Comparison of ENCODE assay signal across 22 cellular contexts in genomic region chr13:80586356-80586755, GRCh38.
"Had no signal": no experiment of that assay in that cellular context is flagged by ENCODE, and none has a peak within 500 bp of the region (broad histone marks: within the 10 kb centered on the region; RNA-seq: fewer than 3 reads in every experiment).

No MANE protein-coding gene starts in this region.

- H3K36me3 Mint-ChIP-seq: activated naive CD8-positive, alpha-beta T cell treated with anti-CD3 and anti-CD28 coated beads, Interleukin-2, amount 10 ng/mL, durations not matched to agents 7 days and 5 days; memory B cell; stimulated activated naive B cell treated with anti-CD40 and anti-IgM and Interleukin-4, amounts not matched to agents 10 μg/mL and 1 μg/mL and 100 μg/mL, for 72 hours; T-cell had no signal

- H3K9me3 Mint-ChIP-seq: activated CD8-positive, alpha-beta T cell treated with anti-CD3 and anti-CD28 coated beads for 36 hours; activated naive CD8-positive, alpha-beta T cell treated with anti-CD3 and anti-CD28 coated beads, Interleukin-2, amount 10 ng/mL, durations not matched to agents 7 days and 5 days had no signal

- H3K27me3 Mint-ChIP-seq: activated CD8-positive, alpha-beta T cell treated with anti-CD3 and anti-CD28 coated beads for 36 hours; activated naive CD8-positive, alpha-beta T cell treated with anti-CD3 and anti-CD28 coated beads, Interleukin-2, amount 10 ng/mL, durations not matched to agents 7 days and 5 days; memory B cell; stimulated activated naive B cell treated with anti-CD40 and anti-IgM and Interleukin-4, amounts not matched to agents 10 μg/mL and 1 μg/mL and 100 μg/mL, for 72 hours; T-cell had no signal

- H3K27me3 ChIP-seq: gastrocnemius medialis, heart right ventricle, right lobe of liver, upper lobe of right lung had no signal

- H3K9me3 ChIP-seq: gastrocnemius medialis, prostate gland, right lobe of liver, upper lobe of right lung had no signal

- H3K27ac ChIP-seq: epithelial cell of prostate, gastrocnemius medialis, heart right ventricle, left ventricle myocardium inferior, prostate gland, right lobe of liver, upper lobe of right lung, WERI-Rb-1 had no signal

- H3K4me1 Mint-ChIP-seq: activated naive CD8-positive, alpha-beta T cell treated with anti-CD3 and anti-CD28 coated beads, Interleukin-2, amount 10 ng/mL, durations not matched to agents 7 days and 5 days; memory B cell; nephron; stimulated activated naive B cell treated with anti-CD40 and anti-IgM and Interleukin-4, amounts not matched to agents 10 μg/mL and 1 μg/mL and 100 μg/mL, for 72 hours; T-cell had no signal

- ATAC-seq: activated CD8-positive, alpha-beta T cell treated with anti-CD3 and anti-CD28 coated beads for 36 hours; activated T-cell treated with anti-CD3 and anti-CD28 coated beads, Interleukin-2, amount 50 U/mL, for 72 hours; gastrocnemius medialis; heart right ventricle; right lobe of liver; stimulated activated naive B cell treated with anti-CD40 and anti-IgM and Interleukin-4, amounts not matched to agents 10 μg/mL and 1 μg/mL and 100 μg/mL, for 72 hours; T-cell; upper lobe of right lung had no signal

- H3K4me3 Mint-ChIP-seq: activated CD8-positive, alpha-beta T cell treated with anti-CD3 and anti-CD28 coated beads for 36 hours; activated naive CD8-positive, alpha-beta T cell treated with anti-CD3 and anti-CD28 coated beads, Interleukin-2, amount 10 ng/mL, durations not matched to agents 7 days and 5 days; activated T-cell treated with anti-CD3 and anti-CD28 coated beads, Interleukin-2, amount 50 U/mL, for 72 hours; memory B cell; nephron; stimulated activated naive B cell treated with anti-CD40 and anti-IgM and Interleukin-4, amounts not matched to agents 10 μg/mL and 1 μg/mL and 100 μg/mL, for 72 hours; T-cell had no signal

- DNase-seq: activated CD4-positive, alpha-beta T cell treated with anti-CD3 and anti-CD28 coated beads for 4 hours; activated CD8-positive, alpha-beta memory T cell treated with anti-CD3 and anti-CD28 coated beads, Interleukin-2, amount 50 U/mL, for 4 hours; activated CD8-positive, alpha-beta T cell treated with anti-CD3 and anti-CD28 coated beads for 36 hours; activated naive CD8-positive, alpha-beta T cell treated with anti-CD3 and anti-CD28 coated beads, Interleukin-2, amount 10 ng/mL, durations not matched to agents 7 days and 5 days; activated T-cell treated with anti-CD3 and anti-CD28 coated beads, Interleukin-2, amount 50 U/mL, for 72 hours; central memory CD4-positive, alpha-beta T cell; cortex of kidney; effector CD8-positive, alpha-beta T cell; gastrocnemius medialis; heart right ventricle; left ventricle myocardium inferior; occipital lobe; right lobe of liver; stimulated activated CD4-positive, alpha-beta T cell treated with anti-CD3 and anti-CD28 coated beads, Interleukin-2, amount 100 ng/mL, for 24 hours; stimulated activated naive B cell treated with anti-CD40 and anti-IgM and Interleukin-4, amounts not matched to agents 10 μg/mL and 1 μg/mL and 100 μg/mL, for 72 hours; T-cell; upper lobe of right lung; WERI-Rb-1 had no signal

- H3K4me1 ChIP-seq: gastrocnemius medialis, heart right ventricle, left ventricle myocardium inferior, prostate gland, right lobe of liver, upper lobe of right lung had no signal

- H3K36me3 ChIP-seq: gastrocnemius medialis, heart right ventricle, left ventricle myocardium inferior, prostate gland, right lobe of liver, upper lobe of right lung, WERI-Rb-1 had no signal

- H3K27ac Mint-ChIP-seq: activated CD8-positive, alpha-beta T cell treated with anti-CD3 and anti-CD28 coated beads for 36 hours; activated naive CD8-positive, alpha-beta T cell treated with anti-CD3 and anti-CD28 coated beads, Interleukin-2, amount 10 ng/mL, durations not matched to agents 7 days and 5 days; activated T-cell treated with anti-CD3 and anti-CD28 coated beads, Interleukin-2, amount 50 U/mL, for 72 hours; memory B cell; nephron; stimulated activated naive B cell treated with anti-CD40 and anti-IgM and Interleukin-4, amounts not matched to agents 10 μg/mL and 1 μg/mL and 100 μg/mL, for 72 hours; T-cell had no signal

- H3K4me3 ChIP-seq: gastrocnemius medialis, heart right ventricle, left ventricle myocardium inferior, prostate gland, right lobe of liver, upper lobe of right lung had no signal
